In the genomic region with DNA sequence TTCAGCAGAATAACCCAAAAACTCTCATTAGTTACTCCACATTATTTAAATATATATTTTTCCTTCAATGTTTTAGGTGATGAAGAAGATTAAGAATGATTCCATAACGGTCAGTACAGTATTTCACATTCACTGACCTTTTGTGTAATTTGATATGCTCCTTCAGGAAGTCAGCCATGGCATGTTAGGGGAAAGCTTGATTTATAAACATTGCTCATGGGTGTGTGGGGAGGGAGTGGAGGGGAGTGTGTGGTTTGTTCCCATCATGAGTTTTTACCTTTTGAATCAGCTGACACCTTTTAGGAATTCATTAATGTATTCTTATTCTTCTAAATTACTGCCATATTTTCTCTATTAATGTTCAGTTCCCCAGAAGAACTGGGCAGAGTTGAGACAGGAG, we compare ENCODE assay signal across 1 cellular context.
TF ChIP-seq lines count a peak whose summit lies in the region.

No MANE protein-coding gene starts in this region.

TF ChIP-seq in SK-N-SH, 30 proteins besides CTCF, POLR2A, EP300 and RAD21 (continued from another document):
- TF ChIP-seq, protein P1, sequence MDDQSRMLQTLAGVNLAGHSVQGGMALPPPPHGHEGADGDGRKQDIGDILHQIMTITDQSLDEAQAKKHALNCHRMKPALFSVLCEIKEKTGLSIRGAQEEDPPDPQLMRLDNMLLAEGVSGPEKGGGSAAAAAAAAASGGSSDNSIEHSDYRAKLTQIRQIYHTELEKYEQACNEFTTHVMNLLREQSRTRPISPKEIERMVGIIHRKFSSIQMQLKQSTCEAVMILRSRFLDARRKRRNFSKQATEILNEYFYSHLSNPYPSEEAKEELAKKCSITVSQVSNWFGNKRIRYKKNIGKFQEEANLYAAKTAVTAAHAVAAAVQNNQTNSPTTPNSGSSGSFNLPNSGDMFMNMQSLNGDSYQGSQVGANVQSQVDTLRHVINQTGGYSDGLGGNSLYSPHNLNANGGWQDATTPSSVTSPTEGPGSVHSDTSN (IDR thresholded peaks at IDR 0.05): no peak
- TF ChIP-seq, protein P2, sequence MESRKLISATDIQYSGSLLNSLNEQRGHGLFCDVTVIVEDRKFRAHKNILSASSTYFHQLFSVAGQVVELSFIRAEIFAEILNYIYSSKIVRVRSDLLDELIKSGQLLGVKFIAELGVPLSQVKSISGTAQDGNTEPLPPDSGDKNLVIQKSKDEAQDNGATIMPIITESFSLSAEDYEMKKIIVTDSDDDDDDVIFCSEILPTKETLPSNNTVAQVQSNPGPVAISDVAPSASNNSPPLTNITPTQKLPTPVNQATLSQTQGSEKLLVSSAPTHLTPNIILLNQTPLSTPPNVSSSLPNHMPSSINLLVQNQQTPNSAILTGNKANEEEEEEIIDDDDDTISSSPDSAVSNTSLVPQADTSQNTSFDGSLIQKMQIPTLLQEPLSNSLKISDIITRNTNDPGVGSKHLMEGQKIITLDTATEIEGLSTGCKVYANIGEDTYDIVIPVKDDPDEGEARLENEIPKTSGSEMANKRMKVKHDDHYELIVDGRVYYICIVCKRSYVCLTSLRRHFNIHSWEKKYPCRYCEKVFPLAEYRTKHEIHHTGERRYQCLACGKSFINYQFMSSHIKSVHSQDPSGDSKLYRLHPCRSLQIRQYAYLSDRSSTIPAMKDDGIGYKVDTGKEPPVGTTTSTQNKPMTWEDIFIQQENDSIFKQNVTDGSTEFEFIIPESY (IDR thresholded peaks at IDR 0.05; ENCODE audit: borderline replicate concordance, low read depth): no peak
- TF ChIP-seq YY1 (IDR thresholded peaks at IDR 0.05; ENCODE audit: low read depth): no peak
- TF ChIP-seq, protein P3, sequence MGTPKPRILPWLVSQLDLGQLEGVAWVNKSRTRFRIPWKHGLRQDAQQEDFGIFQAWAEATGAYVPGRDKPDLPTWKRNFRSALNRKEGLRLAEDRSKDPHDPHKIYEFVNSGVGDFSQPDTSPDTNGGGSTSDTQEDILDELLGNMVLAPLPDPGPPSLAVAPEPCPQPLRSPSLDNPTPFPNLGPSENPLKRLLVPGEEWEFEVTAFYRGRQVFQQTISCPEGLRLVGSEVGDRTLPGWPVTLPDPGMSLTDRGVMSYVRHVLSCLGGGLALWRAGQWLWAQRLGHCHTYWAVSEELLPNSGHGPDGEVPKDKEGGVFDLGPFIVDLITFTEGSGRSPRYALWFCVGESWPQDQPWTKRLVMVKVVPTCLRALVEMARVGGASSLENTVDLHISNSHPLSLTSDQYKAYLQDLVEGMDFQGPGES (IDR thresholded peaks at IDR 0.05; ENCODE audit: low read depth, low read length): no peak
- TF ChIP-seq MEF2A (IDR thresholded peaks at IDR 0.05; ENCODE audit: borderline replicate concordance, low read depth): no peak
- TF ChIP-seq SMC3 (IDR thresholded peaks at IDR 0.05; ENCODE audit: low read depth, low read length): no peak
- TF ChIP-seq FOXJ3 (CRISPR knock-in tag; IDR thresholded peaks at IDR 0.05): no peak
- no peak for TF ChIP-seq TEAD4 (IDR thresholded peaks at IDR 0.05; ENCODE audit: borderline replicate concordance, insufficient read depth)
- no peak for TF ChIP-seq GATA2 (CRISPR knock-in tag; IDR thresholded peaks at IDR 0.05)
TF ChIP-seq in SK-N-SH: peak in this region for 0.
